Comparison of ENCODE assay signal across 18 cellular contexts in the genomic region with DNA sequence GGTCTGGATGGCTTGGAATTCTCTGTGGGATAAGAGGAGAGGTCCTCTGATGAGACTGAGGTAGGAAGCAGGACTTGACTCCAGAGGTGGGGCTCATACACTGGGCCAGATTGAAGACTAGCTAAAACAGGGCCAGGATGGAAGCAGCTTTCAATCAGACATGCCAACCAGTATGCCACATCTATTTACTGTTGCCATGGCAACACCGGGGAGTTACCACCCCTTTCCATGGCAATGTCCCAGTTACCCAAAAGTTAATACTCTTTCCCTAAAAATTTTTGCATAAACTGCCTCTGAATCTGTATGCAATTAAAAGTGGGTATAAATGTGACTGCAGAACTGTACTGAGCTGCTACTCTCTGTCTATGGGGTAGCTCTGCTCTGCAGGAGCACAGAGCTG.
DNase-seq lines count a peak whose midpoint lies in the region; ATAC-seq, FAIRE-seq and TF ChIP-seq lines count a peak whose summit lies in the region.
"Had no signal": no experiment of that assay in that cellular context is flagged by ENCODE, and none has a peak within 500 bp of the region (broad histone marks: within the 10 kb centered on the region; RNA-seq: fewer than 3 reads in every experiment).

No MANE protein-coding gene starts in this region.

- H4K8ac ChIP-seq in mesendoderm (ENCODE audit: low read depth, low read length), result no peak overlapping the region

- no peak for TF ChIP-seq RAD21 in HepG2 (CRISPR knock-in tag; IDR thresholded peaks at IDR 0.05)

- H2BK5ac ChIP-seq in mesendoderm (ENCODE audit: low read length), result no peak overlapping the region

- H3K18ac ChIP-seq in mesendoderm (ENCODE audit: low read length), result no peak overlapping the region

- BruUV-seq in HepG2 (replicated peaks; lab: Mats Ljungman, UMichigan), result no TSS peak

- in situ Hi-C loops in HepG2 (cut with HindIII; ENCODE audit: extremely low pct_ligation_motif_present, low pct_unique_long_range_greater_than_20kb), result no loop called here

- H3K9ac ChIP-seq in HepG2 (ENCODE audit: insufficient read depth, low read depth, low read length) (no peak overlapping the region), mesendoderm (ENCODE audit: low read length) (no peak overlapping the region)

- no peaks in the 10 kb centered on the region for H3K9me3 ChIP-seq in HepG2 (ENCODE audit: low read length)
- no peaks in the 10 kb centered on the region for H3K9me3 ChIP-seq in right lobe of liver
- H3K9me3 ChIP-seq in vagina, result no peaks in the 10 kb centered on the region

- H3K23ac ChIP-seq in mesendoderm (ENCODE audit: low read length), result no peak overlapping the region

- FAIRE-seq in HepG2 (lab: Jason Lieb, UNC), result no peak
- FAIRE-seq: D721Med, H54, HTR-8/SVneo had no signal

- WGBS in HepG2 (ENCODE audit: low lambda C conversion rate), result 10% methylated on average over 1 of the region's 1 CpG
- no CpG with 5 or more reads among the region's 1 CpG for WGBS in right lobe of liver (ENCODE audit: insufficient coverage, low coverage, low lambda C conversion rate, missing lambda C conversion rate)
- WGBS in mesendoderm (ENCODE audit: extremely low coverage, insufficient coverage, low lambda C conversion rate), result no CpG with 5 or more reads among the region's 1 CpG

- no peak overlapping the region for H2AFZ ChIP-seq in HepG2 (ENCODE audit: low read length)

- ATAC-seq in HepG2, result no peak
- ATAC-seq in right lobe of liver, result no peak
- no peak for ATAC-seq in activated CD8-positive, alpha-beta memory T cell treated with anti-CD3 and anti-CD28 coated beads, Interleukin-2, amount 10 ng/mL, durations not matched to agents 7 days and 5 days
- ATAC-seq: CD8-positive, alpha-beta T cell; HCT116 had no signal

- H3K27me3 Mint-ChIP-seq in activated CD8-positive, alpha-beta memory T cell treated with anti-CD3 and anti-CD28 coated beads, Interleukin-2, amount 10 ng/mL, durations not matched to agents 7 days and 5 days, result peaks cover 8% of the 10 kb centered on the region

- H3K4ac ChIP-seq in mesendoderm (ENCODE audit: low read depth, low read length), result no peak overlapping the region

- no peaks in the 10 kb centered on the region for H3K4me1 ChIP-seq in HepG2 (ENCODE audit: insufficient read depth, low read length)
- no peaks in the 10 kb centered on the region for H3K4me1 ChIP-seq in right lobe of liver
- H3K4me1 ChIP-seq in mesendoderm (ENCODE audit: control insufficient read depth, low read depth, low read length), result no peaks in the 10 kb centered on the region
- no peaks in the 10 kb centered on the region for H3K4me1 ChIP-seq in vagina

- H3K27ac Mint-ChIP-seq in activated CD8-positive, alpha-beta memory T cell treated with anti-CD3 and anti-CD28 coated beads, Interleukin-2, amount 10 ng/mL, durations not matched to agents 7 days and 5 days, result no peak overlapping the region
- H3K27ac Mint-ChIP-seq: CD14-positive monocyte; CD8-positive, alpha-beta T cell had no signal

- H3K36me3 ChIP-seq in HepG2 (replicated peaks in 1 of 2; ENCODE audit: control insufficient read depth in 1 of 2, insufficient read depth in 2 of 2, low read length in 2 of 2), result no peaks in the 10 kb centered on the region
- H3K36me3 ChIP-seq in right lobe of liver, result no peaks in the 10 kb centered on the region
- H3K36me3 ChIP-seq in mesendoderm (ENCODE audit: control insufficient read depth, insufficient read depth, low read length), result no peaks in the 10 kb centered on the region
- H3K36me3 ChIP-seq in vagina, result no peaks in the 10 kb centered on the region

- no peaks in the 10 kb centered on the region for H4K20me1 ChIP-seq in HepG2 (ENCODE audit: insufficient read depth, low read length)

- TF ChIP-seq POLR2A in HepG2 (IDR thresholded peaks at IDR 0.05; ENCODE audit: insufficient read depth in 1 of 2, low read depth in 2 of 2, low read length in 2 of 2) (no peak), right lobe of liver (IDR thresholded peaks at IDR 0.05) (no peak), vagina (IDR thresholded peaks at IDR 0.05) (no peak)

- intact Hi-C loops in HepG2 (cut with micrococcal nuclease; ENCODE audit: unreplicated experiment) (no loop called here), right lobe of liver (cut with DNase I) (no loop called here), vagina (cut with DNase I) (no loop called here)

- H3K9me3 Mint-ChIP-seq in activated CD8-positive, alpha-beta memory T cell treated with anti-CD3 and anti-CD28 coated beads, Interleukin-2, amount 10 ng/mL, durations not matched to agents 7 days and 5 days (ENCODE audit: low read depth), result no peaks in the 10 kb centered on the region
- H3K9me3 Mint-ChIP-seq: CD8-positive, alpha-beta T cell had no signal

- H3K36me3 Mint-ChIP-seq in activated CD8-positive, alpha-beta memory T cell treated with anti-CD3 and anti-CD28 coated beads, Interleukin-2, amount 10 ng/mL, durations not matched to agents 7 days and 5 days, result no peaks in the 10 kb centered on the region
- H3K36me3 Mint-ChIP-seq: CD14-positive monocyte; CD8-positive, alpha-beta T cell had no signal

- no peaks in the 10 kb centered on the region for H3K79me1 ChIP-seq in mesendoderm (ENCODE audit: low read length)

- H3K79me2 ChIP-seq in HepG2 (ENCODE audit: insufficient read depth, low read length) (no peaks in the 10 kb centered on the region), mesendoderm (ENCODE audit: control insufficient read depth, insufficient read depth, low read length) (no peaks in the 10 kb centered on the region)

- CTCF ChIA-PET in HepG2 (lab: Yijun Ruan, JAX; ENCODE audit: low intra/inter-chr PET ratio, low total read pairs), result no interaction called here
- CTCF ChIA-PET in activated CD8-positive, alpha-beta memory T cell treated with anti-CD3 and anti-CD28 coated beads, Interleukin-2, amount 10 ng/mL, durations not matched to agents 7 days and 5 days (lab: Charles Lee), result no interaction called here

- H3K4me2 ChIP-seq in HepG2 (ENCODE audit: low read depth, low read length), result no peak overlapping the region
- no peak overlapping the region for H3K4me2 ChIP-seq in mesendoderm (ENCODE audit: low read length)

- no peak overlapping the region for H4K5ac ChIP-seq in mesendoderm (ENCODE audit: low read length)

- no peak overlapping the region for H2BK120ac ChIP-seq in mesendoderm (ENCODE audit: low read depth, low read length)

- POLR2A ChIA-PET in HepG2 (lab: Yijun Ruan, JAX), result no interaction called here

- H3K4me3 ChIP-seq in HepG2 (replicated peaks in 1 of 3; ENCODE audit: insufficient read depth in 1 of 3, low read depth in 2 of 3, low read length in 3 of 3) (no peak overlapping the region), right lobe of liver (no peak overlapping the region), mesendoderm (ENCODE audit: low read length) (no peak overlapping the region), vagina (no peak overlapping the region)

- DNase-seq in DMS 273 (lab: John Stamatoyannopoulos, UW; ENCODE audit: unreplicated experiment), result peak; percentile 25
- no peak for DNase-seq in DMS 273 treated with DMSO at 0.1 percent for 48 hours (lab: John Stamatoyannopoulos, UW)
- DNase-seq in HepG2 (ENCODE audit: low spot score), result no peak
- DNase-seq in right lobe of liver, result no peak
- peak; percentile 41 for DNase-seq in mesendoderm
- no peak for DNase-seq in pons (ENCODE audit: low spot score)
- no peak for DNase-seq in activated CD8-positive, alpha-beta memory T cell treated with anti-CD3 and anti-CD28 coated beads, Interleukin-2, amount 10 ng/mL, durations not matched to agents 7 days and 5 days
- no peak for DNase-seq in vagina (ENCODE audit: extremely low spot score in 2 of 2)
- DNase-seq: CD8-positive, alpha-beta T cell; COR-L47; DND-41; GDM1 had no signal

- H3K56ac ChIP-seq in mesendoderm (ENCODE audit: low read length), result no peak overlapping the region

- H3K27ac ChIP-seq in HepG2 (ENCODE audit: extremely low read length, insufficient read depth, low read length), result no peak overlapping the region
- H3K27ac ChIP-seq in right lobe of liver, result no peak overlapping the region
- no peak overlapping the region for H3K27ac ChIP-seq in mesendoderm (ENCODE audit: low read depth, low read length)
- no peak overlapping the region for H3K27ac ChIP-seq in vagina
- H3K27ac ChIP-seq: 22Rv1 had no signal

- no peak overlapping the region for H3K4me3 Mint-ChIP-seq in activated CD8-positive, alpha-beta memory T cell treated with anti-CD3 and anti-CD28 coated beads, Interleukin-2, amount 10 ng/mL, durations not matched to agents 7 days and 5 days
- H3K4me3 Mint-ChIP-seq: CD14-positive monocyte; CD8-positive, alpha-beta T cell had no signal

- no peak for TF ChIP-seq CTCF in HepG2 (CRISPR knock-in tag; IDR thresholded peaks at IDR 0.05)
- TF ChIP-seq CTCF in right lobe of liver (IDR thresholded peaks at IDR 0.05), result no peak
- no peak for TF ChIP-seq CTCF in vagina (IDR thresholded peaks at IDR 0.05)

- TF ChIP-seq EP300 in HepG2 (IDR thresholded peaks at IDR 0.05; ENCODE audit: low read depth in 2 of 2, low read length in 2 of 2) (no peak), HepG2 (CRISPR knock-in tag; IDR thresholded peaks at IDR 0.05; ENCODE audit: borderline replicate concordance) (no peak)

- no peak overlapping the region for H2AK5ac ChIP-seq in mesendoderm (ENCODE audit: low read length)

- H2BK15ac ChIP-seq in mesendoderm (replicated peaks; ENCODE audit: low read depth), result no peak overlapping the region

- H3K4me1 Mint-ChIP-seq in activated CD8-positive, alpha-beta memory T cell treated with anti-CD3 and anti-CD28 coated beads, Interleukin-2, amount 10 ng/mL, durations not matched to agents 7 days and 5 days, result no peaks in the 10 kb centered on the region
- H3K4me1 Mint-ChIP-seq: CD14-positive monocyte had no signal

- H3K27me3 ChIP-seq in HepG2 (ENCODE audit: control insufficient read depth in 1 of 2, insufficient read depth in 2 of 2, low read length in 2 of 2) (no peaks in the 10 kb centered on the region; a peak in 1 of 5 replicates), right lobe of liver (no peaks in the 10 kb centered on the region), mesendoderm (ENCODE audit: insufficient read depth, low read length, poor library complexity) (no peaks in the 10 kb centered on the region), vagina (no peaks in the 10 kb centered on the region)

TF ChIP-seq in HepG2, 621 proteins besides CTCF, POLR2A, EP300 and RAD21 (continues in another document):
- TF ChIP-seq, protein P1, sequence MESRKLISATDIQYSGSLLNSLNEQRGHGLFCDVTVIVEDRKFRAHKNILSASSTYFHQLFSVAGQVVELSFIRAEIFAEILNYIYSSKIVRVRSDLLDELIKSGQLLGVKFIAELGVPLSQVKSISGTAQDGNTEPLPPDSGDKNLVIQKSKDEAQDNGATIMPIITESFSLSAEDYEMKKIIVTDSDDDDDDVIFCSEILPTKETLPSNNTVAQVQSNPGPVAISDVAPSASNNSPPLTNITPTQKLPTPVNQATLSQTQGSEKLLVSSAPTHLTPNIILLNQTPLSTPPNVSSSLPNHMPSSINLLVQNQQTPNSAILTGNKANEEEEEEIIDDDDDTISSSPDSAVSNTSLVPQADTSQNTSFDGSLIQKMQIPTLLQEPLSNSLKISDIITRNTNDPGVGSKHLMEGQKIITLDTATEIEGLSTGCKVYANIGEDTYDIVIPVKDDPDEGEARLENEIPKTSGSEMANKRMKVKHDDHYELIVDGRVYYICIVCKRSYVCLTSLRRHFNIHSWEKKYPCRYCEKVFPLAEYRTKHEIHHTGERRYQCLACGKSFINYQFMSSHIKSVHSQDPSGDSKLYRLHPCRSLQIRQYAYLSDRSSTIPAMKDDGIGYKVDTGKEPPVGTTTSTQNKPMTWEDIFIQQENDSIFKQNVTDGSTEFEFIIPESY (CRISPR knock-in tag; IDR thresholded peaks at IDR 0.05), result no peak
- TF ChIP-seq KDM3A (CRISPR knock-in tag; IDR thresholded peaks at IDR 0.05; ENCODE audit: low read depth), result no peak

Comparison
In these comparisons a context has a peak if more than half of its experiments do, and no peak if none do; other contexts are left out.
1. DNase-seq: peak in DMS 273 (single experiment) and mesendoderm (single experiment); none in DMS 273 treated with DMSO at 0.1 percent for 48 hours (single experiment), HepG2 (single experiment), right lobe of liver (0 of 3), pons (single experiment), activated CD8-positive, alpha-beta memory T cell treated with anti-CD3 and anti-CD28 coated beads, Interleukin-2, amount 10 ng/mL, durations not matched to agents 7 days and 5 days (single experiment) and vagina (0 of 2).